ENCODE assay signal across 16 cellular contexts in the genomic region with DNA sequence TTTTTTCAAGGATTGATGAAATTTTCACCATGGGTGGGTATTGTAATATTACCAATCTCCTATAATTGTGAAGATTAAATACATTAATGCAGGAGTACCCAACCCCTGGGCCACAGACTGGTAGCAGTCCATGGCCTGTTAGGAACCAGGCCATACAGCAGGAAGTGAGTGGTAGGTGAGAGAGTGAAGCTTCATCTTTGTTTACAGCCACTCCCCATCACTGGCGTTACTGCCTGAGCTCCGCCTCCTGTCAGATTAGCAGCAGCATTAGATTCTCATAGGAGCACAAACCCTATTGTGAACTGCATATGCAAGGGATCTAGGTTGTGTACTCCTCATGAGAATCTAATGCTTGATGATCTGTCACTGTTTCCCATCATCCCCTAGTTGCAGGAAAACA. TPM values are rescaled to one million over a fixed set of nuclear protein-coding genes. Genes with fewer than 3 reads are reported as not detected.
DNase-seq lines count a peak whose midpoint lies in the region; ATAC-seq lines count a peak whose summit lies in the region.
"Had no signal": no experiment of that assay in that cellular context is flagged by ENCODE, and none has a peak within 500 bp of the region (broad histone marks: within the 10 kb centered on the region; RNA-seq: fewer than 3 reads in every experiment).

No MANE protein-coding gene starts in this region.

- H3K27ac Mint-ChIP-seq in T-cell (peak overlapping the region; percentile 11 to 58), memory B cell (no peak overlapping the region)
- H3K27ac Mint-ChIP-seq: stimulated activated memory B cell treated with anti-CD40 and anti-IgM and Interleukin-4, amounts not matched to agents 10 μg/mL and 1 μg/mL and 100 μg/mL, for 72 hours had no signal

- peak; percentile 74 for ATAC-seq in GM19351 (IDR thresholded peaks at IDR 0.05; ENCODE audit: unreplicated experiment)
- peak; percentile 60 to 92 (median 66) for ATAC-seq in T-cell (replicated peaks in 1 of 4)
- peak; percentile 54 for ATAC-seq in memory B cell (ENCODE audit: low read depth)
- ATAC-seq: stimulated activated memory B cell treated with anti-CD40 and anti-IgM and Interleukin-4, amounts not matched to agents 10 μg/mL and 1 μg/mL and 100 μg/mL, for 72 hours had no signal

- CTCF ChIA-PET in T-cell (lab: Charles Lee): interaction anchor here (0.6 to 1.2 kb wide), 2 partner anchors 16 to 20 kb away, joined by 3 to 5 read pairs; no protein-coding TSS in a partner anchor

- H3K4me3 Mint-ChIP-seq in T-cell: no peak overlapping the region
- no peak overlapping the region for H3K4me3 Mint-ChIP-seq in memory B cell
- H3K4me3 Mint-ChIP-seq: stimulated activated memory B cell treated with anti-CD40 and anti-IgM and Interleukin-4, amounts not matched to agents 10 μg/mL and 1 μg/mL and 100 μg/mL, for 72 hours had no signal

- H3K4me1 Mint-ChIP-seq in T-cell: peaks cover 25 to 37% (median 29%) of the 10 kb centered on the region in 3 donors
- peaks cover 17% of the 10 kb centered on the region for H3K4me1 Mint-ChIP-seq in memory B cell

- DNase-seq in DMS53 (lab: John Stamatoyannopoulos, UW): peak; percentile 32
- DNase-seq in DMS53 treated with DMSO at 0.1 percent for 48 hours (lab: John Stamatoyannopoulos, UW; ENCODE audit: unreplicated experiment): no peak
- DNase-seq in T-cell: peak in 8 of 34 experiments; percentile 3 to 33 (median 16)
- no peak for DNase-seq in memory B cell (ENCODE audit: low spot score in 2 of 2)
- DNase-seq in AML-193 (lab: John Stamatoyannopoulos, UW): no peak
- DNase-seq in NCI-H526 (lab: John Stamatoyannopoulos, UW): no peak
- no peak for DNase-seq in NCI-H446 (lab: John Stamatoyannopoulos, UW)
- DNase-seq: activated CD4-positive, CD25-positive, alpha-beta regulatory T cell; effector CD4-positive, alpha-beta T cell; GM23248; hypothalamus; NCI-H1694; NK-92 treated with Interleukin-12 subunit alpha and Interleukin-12 subunit beta, amount 100 ng/mL, for 24 hours; upper lobe of left lung had no signal

- H3K9me3 Mint-ChIP-seq in T-cell (no peaks in the 10 kb centered on the region), memory B cell (peaks cover 3% of the 10 kb centered on the region)

- H3K36me3 Mint-ChIP-seq in T-cell: no peaks in the 10 kb centered on the region
- peaks cover 5% of the 10 kb centered on the region for H3K36me3 Mint-ChIP-seq in memory B cell
- H3K36me3 Mint-ChIP-seq: stimulated activated memory B cell treated with anti-CD40 and anti-IgM and Interleukin-4, amounts not matched to agents 10 μg/mL and 1 μg/mL and 100 μg/mL, for 72 hours had no signal

- POLR2A ChIA-PET in T-cell (lab: Charles Lee): no interaction called here

- no peaks in the 10 kb centered on the region for H3K27me3 Mint-ChIP-seq in T-cell
- H3K27me3 Mint-ChIP-seq in memory B cell: peaks cover 1% of the 10 kb centered on the region
- H3K27me3 Mint-ChIP-seq: stimulated activated memory B cell treated with anti-CD40 and anti-IgM and Interleukin-4, amounts not matched to agents 10 μg/mL and 1 μg/mL and 100 μg/mL, for 72 hours had no signal

RNA-seq across cellular contexts. Expression of a gene that starts 15.1 kb away (rescaled TPM):
- 10 to 100 TPM; 16.8 to 28.5 (median 26.4) TPM for total RNA-seq in T-cell
